In genomic region chr9:70478963-70479641, GRCh38 we compare ENCODE assay signal across 10 cellular contexts.
A peak's percentile ranks its signal among the peaks of the same experiment; 100 is the strongest.
DNase-seq lines count a peak whose midpoint lies in the region; ATAC-seq and TF ChIP-seq lines count a peak whose summit lies in the region.
"Had no signal": no experiment of that assay in that cellular context is flagged by ENCODE, and none has a peak within 500 bp of the region (broad histone marks: within the 10 kb centered on the region; RNA-seq: fewer than 3 reads in every experiment).

No MANE protein-coding gene starts in this region.

- H3K4me1 Mint-ChIP-seq in glutamatergic neuron (ENCODE audit: low read depth, unreplicated experiment): peaks cover 4% of the 10 kb centered on the region
- H3K4me1 Mint-ChIP-seq in activated naive CD8-positive, alpha-beta T cell treated with anti-CD3 and anti-CD28 coated beads for 36 hours: peaks cover 4% of the 10 kb centered on the region
- H3K4me1 Mint-ChIP-seq: B cell had no signal

- WGBS in psoas muscle, 3 donors: 38 to 47% (median 41%) methylated on average over 3 of the region's 3 CpGs

- H3K4me3 ChIP-seq in AG04450 (ENCODE audit: low read depth, low read length) (no peak overlapping the region), left ventricle myocardium inferior (peak overlapping the region; percentile 39), psoas muscle (peak overlapping the region; percentile 59)

- H3K9me3 Mint-ChIP-seq in glutamatergic neuron (ENCODE audit: unreplicated experiment): no peaks in the 10 kb centered on the region
- no peaks in the 10 kb centered on the region for H3K9me3 Mint-ChIP-seq in activated naive CD8-positive, alpha-beta T cell treated with anti-CD3 and anti-CD28 coated beads for 36 hours

- H3K27me3 Mint-ChIP-seq in glutamatergic neuron (ENCODE audit: unreplicated experiment): peaks cover 3% of the 10 kb centered on the region
- no peaks in the 10 kb centered on the region for H3K27me3 Mint-ChIP-seq in activated naive CD8-positive, alpha-beta T cell treated with anti-CD3 and anti-CD28 coated beads for 36 hours

- CTCF ChIA-PET in AG04450 (lab: Charles Lee): interaction anchor here (1.4 to 2.5 kb wide), 2 partner anchors 13 to 123 kb away, joined by 3 to 11 read pairs; no protein-coding TSS in a partner anchor

- no peak overlapping the region for H3K27ac Mint-ChIP-seq in glutamatergic neuron (ENCODE audit: unreplicated experiment)
- no peak overlapping the region for H3K27ac Mint-ChIP-seq in activated naive CD8-positive, alpha-beta T cell treated with anti-CD3 and anti-CD28 coated beads for 36 hours
- H3K27ac Mint-ChIP-seq: B cell, progenitor cell of endocrine pancreas had no signal

- TF ChIP-seq CTCF in AG04450 (IDR thresholded peaks at IDR 0.05; ENCODE audit: low read depth, low read length) (no peak), left ventricle myocardium inferior (IDR thresholded peaks at IDR 0.05; ENCODE audit: borderline replicate concordance) (no peak), psoas muscle (IDR thresholded peaks at IDR 0.05) (no peak), glutamatergic neuron (IDR thresholded peaks at IDR 0.05; ENCODE audit: partially characterized antibody, unreplicated experiment) (no peak)

- H3K9me3 ChIP-seq in AG04450 (ENCODE audit: control insufficient read depth, insufficient read depth, low read length) (no peaks in the 10 kb centered on the region), left ventricle myocardium inferior (replicated peaks) (no peaks in the 10 kb centered on the region), psoas muscle (no peaks in the 10 kb centered on the region)

- peaks cover 96% of the 10 kb centered on the region for H3K4me1 ChIP-seq in left ventricle myocardium inferior
- peaks cover 63% of the 10 kb centered on the region for H3K4me1 ChIP-seq in psoas muscle

- H3K36me3 ChIP-seq in left ventricle myocardium inferior (no peaks in the 10 kb centered on the region), psoas muscle (ENCODE audit: insufficient read depth in 1 of 2, low read depth in 1 of 2) (no peaks in the 10 kb centered on the region)

- H3K36me3 Mint-ChIP-seq in glutamatergic neuron (ENCODE audit: unreplicated experiment): no peaks in the 10 kb centered on the region
- H3K36me3 Mint-ChIP-seq in activated naive CD8-positive, alpha-beta T cell treated with anti-CD3 and anti-CD28 coated beads for 36 hours: no peaks in the 10 kb centered on the region

- no peak for DNase-seq in AG04450 (ENCODE audit: low read depth, low spot score)
- DNase-seq in left ventricle myocardium inferior: no peak
- peak; percentile 41 to 77 for DNase-seq in psoas muscle
- no peak for DNase-seq in glutamatergic neuron
- no peak for DNase-seq in activated naive CD8-positive, alpha-beta T cell treated with anti-CD3 and anti-CD28 coated beads for 36 hours
- no peak for DNase-seq in retina

- ATAC-seq in psoas muscle (peak; percentile 23 to 43 (median 37)), HG03354 (IDR thresholded peaks at IDR 0.05; ENCODE audit: poor library complexity, severe bottlenecking, unreplicated experiment) (no peak)

- POLR2A ChIA-PET in AG04450 (lab: Yijun Ruan, JAX): interaction anchor here (0.8 to 1.2 kb wide), 4 partner anchors 58 to 121 kb away, joined by 3 to 10 read pairs (median 4); partner anchors contain the start of gene KLF9

- intact Hi-C loops in left ventricle myocardium inferior (cut with micrococcal nuclease): no loop called here
- intact Hi-C loops in psoas muscle (cut with DNase I): no loop called here

- no peaks in the 10 kb centered on the region for H3K27me3 ChIP-seq in AG04450 (ENCODE audit: control insufficient read depth, insufficient read depth, low read length)
- H3K27me3 ChIP-seq in left ventricle myocardium inferior (ENCODE audit: low read depth): no peaks in the 10 kb centered on the region
- no peaks in the 10 kb centered on the region for H3K27me3 ChIP-seq in psoas muscle (ENCODE audit: insufficient read depth in 3 of 3, low read length in 2 of 3)

- peak overlapping the region; percentile 71 for H3K27ac ChIP-seq in AG04450 (ENCODE audit: low read depth, low read length)
- H3K27ac ChIP-seq in angular gyrus (ENCODE audit: low read depth, low read length): peak overlapping the region; percentile 98
- peak overlapping the region; percentile 97 for H3K27ac ChIP-seq in left ventricle myocardium inferior (replicated peaks)
- H3K27ac ChIP-seq in psoas muscle: peak overlapping the region; percentile 94

- no peak overlapping the region for H3K4me3 Mint-ChIP-seq in glutamatergic neuron (ENCODE audit: unreplicated experiment)
- H3K4me3 Mint-ChIP-seq in activated naive CD8-positive, alpha-beta T cell treated with anti-CD3 and anti-CD28 coated beads for 36 hours: no peak overlapping the region
- H3K4me3 Mint-ChIP-seq: B cell had no signal

Comparison
In these comparisons a context has a peak if more than half of its experiments do, and no peak if none do; other contexts are left out.
1. DNase-seq: peak in psoas muscle (2 of 2); none in AG04450 (single experiment), left ventricle myocardium inferior (single experiment), glutamatergic neuron (single experiment), activated naive CD8-positive, alpha-beta T cell treated with anti-CD3 and anti-CD28 coated beads for 36 hours (single experiment) and retina (single experiment).
2. Peak in every context shown above with its lines, with median percentiles within 50 percentile points of each other: H3K27ac ChIP-seq.